Comparison of ENCODE assay signal across 8 cellular contexts in the genomic region with DNA sequence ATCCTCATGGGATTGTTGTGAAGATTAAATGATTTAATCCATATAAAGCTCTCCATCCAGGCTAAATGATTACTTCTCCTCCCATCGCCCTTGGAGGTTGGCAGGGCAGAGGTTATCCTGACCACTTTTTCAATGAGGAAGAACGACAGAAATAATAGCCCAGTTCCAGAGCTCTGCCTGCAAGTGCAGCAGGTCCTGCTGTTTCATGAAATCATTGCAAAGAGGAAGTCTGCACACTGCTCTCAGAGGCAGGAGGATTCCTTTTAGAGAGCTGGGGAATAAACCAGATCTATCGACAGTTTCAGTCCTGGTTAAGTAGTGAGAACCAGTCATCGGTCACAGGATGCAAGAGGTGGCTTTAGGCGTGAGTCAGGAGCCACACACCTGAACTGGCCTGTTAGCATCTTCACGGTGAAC. TPM values are rescaled to one million over a fixed set of nuclear protein-coding genes. Genes with fewer than 3 reads are reported as not detected.
A peak's percentile ranks its signal among the peaks of the same experiment; 100 is the strongest.
DNase-seq lines count a peak whose midpoint lies in the region; ATAC-seq lines count a peak whose summit lies in the region.
"Had no signal": no experiment of that assay in that cellular context is flagged by ENCODE, and none has a peak within 500 bp of the region (broad histone marks: within the 10 kb centered on the region; RNA-seq: fewer than 3 reads in every experiment).

No MANE protein-coding gene starts in this region.

- intact Hi-C loops in sciatic nerve (cut with DNase I): no loop called here

- DNase-seq in RPMI8226 (peak; percentile 65), sciatic nerve (ENCODE audit: low spot score) (no peak), DMS79 (lab: John Stamatoyannopoulos, UW) (no peak), SHP77 treated with DMSO at 0.1 percent for 48 hours (lab: John Stamatoyannopoulos, UW) (no peak)
- DNase-seq in stimulated activated naive CD4-positive, alpha-beta T cell (lab: John Stamatoyannopoulos, UW): no peak
- DNase-seq: NCI-H1105 had no signal

- peak; percentile 38 for ATAC-seq in GM19043 (IDR thresholded peaks at IDR 0.05; ENCODE audit: low read depth, unreplicated experiment)
- peak; percentile 46 for ATAC-seq in HG02885 (IDR thresholded peaks at IDR 0.05; ENCODE audit: poor library complexity, unreplicated experiment)
- ATAC-seq in sciatic nerve: peak; percentile 30

RNA-seq across cellular contexts. Expression of a gene that starts 25.0 kb away (rescaled TPM):
- 20.1 TPM for total RNA-seq in sciatic nerve

RNA-seq across cellular contexts. Expression of a gene that starts 52.7 kb away (rescaled TPM):
- total RNA-seq in sciatic nerve: 8.7 TPM
